11 cellular contexts compared by ENCODE assay signal in the genomic region with DNA sequence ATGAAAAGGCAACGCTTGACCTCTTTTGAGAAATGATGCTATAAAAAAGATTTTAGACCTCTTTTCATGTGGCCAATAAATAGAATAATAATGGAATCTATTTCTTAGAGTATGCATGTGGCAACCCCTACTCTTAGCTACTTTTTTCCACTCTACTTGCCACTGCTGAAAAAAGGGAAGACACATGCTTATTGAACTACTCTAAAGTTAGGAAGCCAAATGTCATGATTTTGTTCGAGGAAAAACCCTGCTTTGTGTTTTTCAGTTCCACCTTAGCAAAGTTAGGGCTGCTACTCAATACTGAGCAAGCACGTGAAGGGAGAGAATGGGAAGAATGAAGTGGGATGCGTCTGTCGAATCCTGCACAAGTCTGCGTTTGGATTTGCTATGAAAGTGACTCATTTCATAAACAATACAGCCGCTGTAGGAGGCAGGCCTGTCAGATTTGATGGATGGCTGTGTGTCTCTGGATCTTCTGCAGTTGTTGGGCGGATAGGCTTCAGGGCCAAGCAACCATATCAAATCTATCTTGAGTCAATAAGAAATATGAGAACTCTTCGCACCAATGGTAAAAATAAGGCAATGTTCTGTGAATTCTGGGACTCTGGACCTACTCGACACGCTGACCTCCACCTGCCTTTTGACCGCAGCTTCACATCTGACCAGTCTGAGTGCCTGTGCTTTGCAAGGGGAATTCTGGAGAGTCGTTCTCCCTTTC.
DNase-seq lines count a peak whose midpoint lies in the region; ATAC-seq, FAIRE-seq and TF ChIP-seq lines count a peak whose summit lies in the region.
"Had no signal": no experiment of that assay in that cellular context is flagged by ENCODE, and none has a peak within 500 bp of the region (broad histone marks: within the 10 kb centered on the region; RNA-seq: fewer than 3 reads in every experiment).

No MANE protein-coding gene starts in this region.

- no peaks in the 10 kb centered on the region; the same call in 1 of the 2 replicates for H3K36me3 ChIP-seq in ACC112 (ENCODE audit: insufficient read depth, low read length)
- no peaks in the 10 kb centered on the region for H3K36me3 ChIP-seq in keratinocyte (ENCODE audit: control insufficient read depth in 2 of 2, extremely low read depth in 1 of 2, insufficient read depth in 2 of 2, low read length in 2 of 2)
- H3K36me3 ChIP-seq in naive thymus-derived CD4-positive, alpha-beta T cell (ENCODE audit: control insufficient read depth in 2 of 3, insufficient read depth in 3 of 3, low read length in 3 of 3): no peaks in the 10 kb centered on the region

- dilution Hi-C loops in keratinocyte (cut with MboI; ENCODE audit: extremely low pct_ligation_motif_present, low sequenced_read_pairs): no loop called here

- no peaks in the 10 kb centered on the region for H3K36me3 Mint-ChIP-seq in naive thymus-derived CD4-positive, alpha-beta T cell
- H3K36me3 Mint-ChIP-seq: activated naive CD8-positive, alpha-beta T cell treated with anti-CD3 and anti-CD28 coated beads, Interleukin-2, amount 10 ng/mL, durations not matched to agents 7 days and 5 days; naive B cell had no signal

- no peak overlapping the region for H3K4me3 Mint-ChIP-seq in naive thymus-derived CD4-positive, alpha-beta T cell
- H3K4me3 Mint-ChIP-seq: activated naive CD8-positive, alpha-beta T cell treated with anti-CD3 and anti-CD28 coated beads, Interleukin-2, amount 10 ng/mL, durations not matched to agents 7 days and 5 days; naive B cell had no signal

- H3K27ac Mint-ChIP-seq in naive thymus-derived CD4-positive, alpha-beta T cell: no peak overlapping the region
- H3K27ac Mint-ChIP-seq: activated naive CD8-positive, alpha-beta T cell treated with anti-CD3 and anti-CD28 coated beads, Interleukin-2, amount 10 ng/mL, durations not matched to agents 7 days and 5 days; naive B cell had no signal

- FAIRE-seq in keratinocyte (lab: Jason Lieb, UNC) (peak; percentile 87), D721Med (lab: Jason Lieb, UNC) (no peak)

- TF ChIP-seq CTCF in keratinocyte (optimal IDR thresholded peaks at IDR 0.05 in 1 of 3, IDR thresholded peaks at IDR 0.05 in 1 of 3, conservative IDR thresholded peaks at IDR 0.05 in 1 of 3; ENCODE audit: extremely low read depth in 1 of 3, insufficient read depth in 2 of 3, low read length in 3 of 3) (no peak), D721Med (IDR thresholded peaks at IDR 0.05; ENCODE audit: insufficient read depth, missing control alignments) (no peak)

- H3K4me3 ChIP-seq in ACC112 (ENCODE audit: low read depth, low read length): no peak overlapping the region
- no peak overlapping the region for H3K4me3 ChIP-seq in keratinocyte (ENCODE audit: control insufficient read depth in 2 of 3, extremely low read depth in 1 of 3, insufficient read depth in 2 of 3, low read depth in 1 of 3, low read length in 3 of 3)
- H3K4me3 ChIP-seq in naive thymus-derived CD4-positive, alpha-beta T cell (ENCODE audit: low read length): no peak overlapping the region

- POLR2A ChIA-PET in naive thymus-derived CD4-positive, alpha-beta T cell (lab: Charles Lee): no interaction called here

- CTCF ChIA-PET in naive thymus-derived CD4-positive, alpha-beta T cell (lab: Charles Lee): no interaction called here

- H3K27me3 Mint-ChIP-seq in naive thymus-derived CD4-positive, alpha-beta T cell: peaks cover 0 to 7% (median 0%) of the 10 kb centered on the region in 5 donors
- H3K27me3 Mint-ChIP-seq: activated naive CD8-positive, alpha-beta T cell treated with anti-CD3 and anti-CD28 coated beads, Interleukin-2, amount 10 ng/mL, durations not matched to agents 7 days and 5 days had no signal

- no peaks in the 10 kb centered on the region for H3K9me3 ChIP-seq in keratinocyte (ENCODE audit: control insufficient read depth, low read depth, low read length)
- no peaks in the 10 kb centered on the region for H3K9me3 ChIP-seq in naive thymus-derived CD4-positive, alpha-beta T cell (ENCODE audit: control insufficient read depth in 2 of 3, low read length in 3 of 3)

- no peaks in the 10 kb centered on the region for H3K79me2 ChIP-seq in ACC112 (ENCODE audit: control insufficient read depth, insufficient read depth, low read length, unreplicated experiment)
- H3K79me2 ChIP-seq in keratinocyte (ENCODE audit: control insufficient read depth, insufficient read depth, low read length): no peaks in the 10 kb centered on the region

- H4K20me1 ChIP-seq in keratinocyte (ENCODE audit: control insufficient read depth, extremely low read depth, insufficient read depth, low read length): no peaks in the 10 kb centered on the region

- no peak overlapping the region for H3K9ac ChIP-seq in keratinocyte (ENCODE audit: control insufficient read depth, extremely low read depth, insufficient read depth, low read length)

- peaks cover 0 to 3% (median 0%) of the 10 kb centered on the region in 11 donors for H3K9me3 Mint-ChIP-seq in naive thymus-derived CD4-positive, alpha-beta T cell
- H3K9me3 Mint-ChIP-seq: activated naive CD8-positive, alpha-beta T cell treated with anti-CD3 and anti-CD28 coated beads, Interleukin-2, amount 10 ng/mL, durations not matched to agents 7 days and 5 days had no signal

- intact Hi-C loops in naive thymus-derived CD4-positive, alpha-beta T cell (cut with micrococcal nuclease): no loop called here

- H3K4me1 Mint-ChIP-seq in naive thymus-derived CD4-positive, alpha-beta T cell: no peaks in the 10 kb centered on the region
- H3K4me1 Mint-ChIP-seq: activated naive CD8-positive, alpha-beta T cell treated with anti-CD3 and anti-CD28 coated beads, Interleukin-2, amount 10 ng/mL, durations not matched to agents 7 days and 5 days had no signal

- H3K4me1 ChIP-seq in ACC112 (ENCODE audit: control insufficient read depth, insufficient read depth, low read length, unreplicated experiment): peaks cover 39% of the 10 kb centered on the region
- peaks cover 27% of the 10 kb centered on the region for H3K4me1 ChIP-seq in keratinocyte (ENCODE audit: control insufficient read depth, extremely low read depth, insufficient read depth, low read length)
- no peaks in the 10 kb centered on the region for H3K4me1 ChIP-seq in naive thymus-derived CD4-positive, alpha-beta T cell (ENCODE audit: control insufficient read depth in 2 of 2, insufficient read depth in 2 of 2, low read length in 2 of 2)

- H3K27ac ChIP-seq in ACC112 (ENCODE audit: low read depth, low read length) (peak overlapping the region; percentile 28), keratinocyte (ENCODE audit: control insufficient read depth, insufficient read depth, low read length) (no peak overlapping the region)
- no peak overlapping the region for H3K27ac ChIP-seq in naive thymus-derived CD4-positive, alpha-beta T cell (ENCODE audit: low read depth, low read length)

- no peak overlapping the region for H2AFZ ChIP-seq in ACC112 (ENCODE audit: low read length, unreplicated experiment)
- H2AFZ ChIP-seq in keratinocyte (ENCODE audit: control insufficient read depth, low read length): no peak overlapping the region

- peak; percentile 90 for DNase-seq in LHCN-M2 (ENCODE audit: low read depth)
- DNase-seq in SW480 (ENCODE audit: low spot score): peak; percentile 41
- DNase-seq in keratinocyte (ENCODE audit: low read depth, low spot score): no peak
- DNase-seq in D721Med (ENCODE audit: insufficient read length, low spot score): no peak
- DNase-seq in activated CD4-positive, alpha-beta T cell treated with anti-CD3 and anti-CD28 coated beads for 1 hour: no peak
- DNase-seq in naive thymus-derived CD4-positive, alpha-beta T cell: no peak
- DNase-seq: activated naive CD8-positive, alpha-beta T cell treated with anti-CD3 and anti-CD28 coated beads, Interleukin-2, amount 10 ng/mL, durations not matched to agents 7 days and 5 days; naive B cell; stimulated activated CD4-positive, alpha-beta T cell treated with anti-CD3 and anti-CD28 coated beads, Interleukin-12 subunit alpha, Interleukin-12 subunit beta, amount 100 ng/mL, for 4 hours had no signal

- peaks cover 3% of the 10 kb centered on the region for H3K9me1 ChIP-seq in keratinocyte (ENCODE audit: control insufficient read depth, extremely low read depth, insufficient read depth, low read length)

- ATAC-seq in GM21423 (IDR thresholded peaks at IDR 0.05; ENCODE audit: unreplicated experiment): no peak
- ATAC-seq in naive thymus-derived CD4-positive, alpha-beta T cell: no peak

- no peaks in the 10 kb centered on the region for H3K27me3 ChIP-seq in ACC112 (ENCODE audit: insufficient read depth, low read length)
- H3K27me3 ChIP-seq in keratinocyte (ENCODE audit: control insufficient read depth, extremely low read depth, insufficient read depth, low read length): no peaks in the 10 kb centered on the region
- H3K27me3 ChIP-seq in naive thymus-derived CD4-positive, alpha-beta T cell (ENCODE audit: control insufficient read depth in 2 of 2, insufficient read depth in 2 of 2, low read length in 2 of 2): no peaks in the 10 kb centered on the region

- H3K4me2 ChIP-seq in keratinocyte (ENCODE audit: control insufficient read depth, extremely low read depth, insufficient read depth, low read depth, low read length): peak overlapping the region; percentile 33

Comparison
In these comparisons a context has a peak if more than half of its experiments do, and no peak if none do; other contexts are left out.
1. DNase-seq: peak in LHCN-M2 (single experiment) and SW480 (single experiment); none in keratinocyte (single experiment), D721Med (single experiment), activated CD4-positive, alpha-beta T cell treated with anti-CD3 and anti-CD28 coated beads for 1 hour (single experiment) and naive thymus-derived CD4-positive, alpha-beta T cell (0 of 9).